ENCODE assay signal across 31 cellular contexts in the genomic region with DNA sequence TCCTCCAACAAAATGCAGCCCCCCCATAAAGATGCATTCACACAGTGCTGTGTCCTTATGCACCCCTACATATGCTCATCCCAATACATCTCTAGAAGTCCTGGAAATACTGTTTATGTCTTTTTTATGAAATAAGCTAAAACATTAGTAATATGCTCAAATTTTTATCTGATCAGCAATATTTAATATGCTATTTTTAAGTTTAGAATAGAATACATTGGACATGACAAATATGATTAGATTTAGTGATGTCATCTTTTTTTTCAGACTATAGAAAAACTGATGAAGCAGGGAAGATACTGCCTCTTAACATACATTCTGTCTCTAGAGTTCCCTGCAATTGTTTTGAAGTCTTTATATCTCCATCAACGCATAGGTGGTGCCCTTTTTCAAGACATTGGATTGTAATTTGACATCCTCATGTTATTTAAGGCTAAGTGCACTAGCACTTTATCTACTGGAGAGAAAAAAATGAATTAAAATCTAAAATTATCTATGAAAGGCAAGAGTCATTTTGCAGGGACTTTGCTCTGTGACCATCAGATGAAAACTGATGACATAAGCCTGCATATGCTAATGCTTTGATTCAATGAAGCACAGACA.
"Had no signal": no experiment of that assay in that cellular context is flagged by ENCODE, and none has a peak within 500 bp of the region (broad histone marks: within the 10 kb centered on the region; RNA-seq: fewer than 3 reads in every experiment).

No MANE protein-coding gene starts in this region.

- H3K36me3 ChIP-seq: MG63, Peyer's patch, SJSA1, WERI-Rb-1 had no signal

- DNase-seq: activated CD4-positive, alpha-beta memory T cell treated with anti-CD3 and anti-CD28 coated beads, Interleukin-2, amount 10 ng/mL, durations not matched to agents 7 days and 5 days; activated CD4-positive, alpha-beta T cell treated with anti-CD3 and anti-CD28 coated beads for 1 hour; activated CD4-positive, alpha-beta T cell treated with anti-CD3 and anti-CD28 coated beads for 48 hours; activated CD4-positive, CD25-positive, alpha-beta regulatory T cell; activated CD8-positive, alpha-beta memory T cell treated with anti-CD3 and anti-CD28 coated beads for 24 hours; activated CD8-positive, alpha-beta memory T cell treated with anti-CD3 and anti-CD28 coated beads, Interleukin-2, amount 10 ng/mL, durations not matched to agents 7 days and 5 days; activated CD8-positive, alpha-beta memory T cell treated with anti-CD3 and anti-CD28 coated beads, Interleukin-2, amount 50 U/mL, for 48 hours; activated effector memory CD4-positive, alpha-beta T cell treated with Interleukin-2 at 50 U/mL for 16 hours; activated naive CD4-positive, alpha-beta T cell treated with anti-CD3 and anti-CD28 coated beads, Interleukin-2, amount 10 ng/mL, durations not matched to agents 7 days and 5 days; activated naive CD8-positive, alpha-beta T cell treated with anti-CD3 and anti-CD28 coated beads, Interleukin-2, amount 50 U/mL, for 24 hours; activated T-cell treated with anti-CD3 and anti-CD28 coated beads, Interleukin-2, amount 50 U/mL, for 48 hours; Karpas-422; KBM-7; MG63; NCI-H1048; NCI-H1105 treated with DMSO at 0.1 percent for 48 hours; NCI-H1436; NCI-H187; NCI-H2029 treated with DMSO at 0.1 percent for 48 hours; NCI-H2107; NCI-H226; NCI-H446 treated with DMSO at 0.1 percent for 48 hours; PC-3; Peyer's patch; RPMI8226; SHP77 treated with DMSO at 0.1 percent for 48 hours; SW 1271; T-helper 1 cell; T1000; WERI-Rb-1 had no signal

- ATAC-seq: activated CD8-positive, alpha-beta memory T cell treated with anti-CD3 and anti-CD28 coated beads, Interleukin-2, amount 10 ng/mL, durations not matched to agents 7 days and 5 days; activated naive CD8-positive, alpha-beta T cell treated with anti-CD3 and anti-CD28 coated beads, Interleukin-2, amount 50 U/mL, for 24 hours; PC-3 had no signal

- H3K27me3 ChIP-seq: Peyer's patch, SJSA1 had no signal

- H3K4me3 ChIP-seq: MG63, Peyer's patch, SJSA1 had no signal

- H3K27ac ChIP-seq: Peyer's patch, SJSA1, WERI-Rb-1 had no signal

- H3K4me1 ChIP-seq: Peyer's patch, SJSA1 had no signal

- H3K9me3 ChIP-seq: MG63, Peyer's patch, SJSA1 had no signal
